ENCODE assay signal across 17 cellular contexts in the genomic region with DNA sequence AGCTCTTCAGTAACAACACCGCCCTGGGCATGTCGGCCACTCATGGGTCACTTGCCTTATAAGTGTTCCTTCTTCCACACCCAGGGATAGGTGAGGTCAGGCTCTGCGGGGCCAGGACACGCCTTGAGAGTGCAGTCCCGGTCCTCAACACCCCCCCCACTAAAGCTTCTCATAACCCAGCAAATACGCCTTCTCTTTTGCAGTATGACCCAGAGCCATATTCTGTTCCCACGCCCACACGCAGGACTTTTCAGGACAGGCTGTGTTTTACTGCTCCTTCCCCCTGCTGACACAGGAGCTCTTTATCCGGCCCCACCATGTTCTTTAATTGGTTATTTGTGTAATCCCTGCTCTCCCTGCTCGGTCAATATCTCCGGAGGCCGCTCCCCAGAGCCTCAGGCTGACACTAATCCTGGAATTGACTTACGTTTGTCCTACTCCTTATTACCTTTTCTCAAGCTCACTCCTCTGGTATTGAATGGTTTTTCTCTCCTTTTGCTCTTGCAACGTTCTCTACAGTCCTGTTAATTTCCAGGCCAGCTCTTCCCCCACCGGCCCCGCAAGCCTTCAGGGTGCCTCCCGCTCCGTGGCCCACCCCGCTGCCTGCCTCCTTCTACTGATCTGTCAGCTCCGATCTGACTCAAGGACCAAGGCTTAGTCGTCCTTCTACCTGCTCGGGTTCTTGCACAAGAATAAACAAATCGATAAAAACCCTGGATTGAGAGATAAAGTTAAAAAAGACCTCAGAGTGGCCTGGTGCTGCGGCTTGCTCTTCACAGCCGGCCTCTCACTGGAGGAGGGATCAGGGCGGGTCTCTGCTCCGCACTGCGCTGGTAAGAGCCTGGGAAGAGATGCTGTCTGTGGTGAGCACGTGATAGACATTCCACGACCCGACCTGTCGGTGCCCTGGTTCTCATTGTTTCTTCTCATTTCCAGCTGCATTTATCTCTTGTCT.
DNase-seq lines count a peak whose midpoint lies in the region; ATAC-seq, FAIRE-seq and TF ChIP-seq lines count a peak whose summit lies in the region.
"Had no signal": no experiment of that assay in that cellular context is flagged by ENCODE, and none has a peak within 500 bp of the region (broad histone marks: within the 10 kb centered on the region; RNA-seq: fewer than 3 reads in every experiment).

No MANE protein-coding gene starts in this region.

- H3K4me1 ChIP-seq in K562 (replicated peaks in 1 of 2; ENCODE audit: control insufficient read depth in 2 of 2, insufficient read depth in 2 of 2, low read length in 2 of 2): no peaks in the 10 kb centered on the region; a peak in 1 of 5 replicates
- H3K4me1 ChIP-seq in left lung: no peaks in the 10 kb centered on the region
- peaks cover 11% of the 10 kb centered on the region for H3K4me1 ChIP-seq in smooth muscle cell (ENCODE audit: low read depth)

- peaks cover 9% of the 10 kb centered on the region for H3F3A ChIP-seq in smooth muscle cell (ENCODE audit: low read depth)

- H3K4me2 ChIP-seq in K562 (ENCODE audit: insufficient read depth, low read length) (no peak overlapping the region), smooth muscle cell (peak overlapping the region; percentile 25)

- POLR2A ChIA-PET in activated CD8-positive, alpha-beta T cell treated with anti-CD3 and anti-CD28 coated beads, Interleukin-2, amount 10 ng/mL, durations not matched to agents 7 days and 5 days (lab: Charles Lee): no interaction called here
- POLR2A ChIA-PET in activated CD8-positive, alpha-beta T cell treated with anti-CD3 and anti-CD28 coated beads for 36 hours (lab: Charles Lee): interaction anchor here (0.7 to 1.7 kb wide), 3 partner anchors 34 to 391 kb away, joined by 3 to 4 read pairs (median 3); no protein-coding TSS in a partner anchor
- POLR2A ChIA-PET in K562 (lab: Yijun Ruan, JAX): interaction anchor here (0.6 to 1.4 kb wide), 3 partner anchors 12 to 1511 kb away, joined by 3 read pairs; no protein-coding TSS in a partner anchor

- no peaks in the 10 kb centered on the region for H3K9me3 Mint-ChIP-seq in activated CD8-positive, alpha-beta T cell treated with anti-CD3 and anti-CD28 coated beads, Interleukin-2, amount 10 ng/mL, durations not matched to agents 7 days and 5 days (ENCODE audit: insufficient read depth)
- no peaks in the 10 kb centered on the region for H3K9me3 Mint-ChIP-seq in activated CD8-positive, alpha-beta T cell treated with anti-CD3 and anti-CD28 coated beads for 36 hours
- H3K9me3 Mint-ChIP-seq: CD8-positive, alpha-beta memory T cell had no signal

- no peak overlapping the region for H3K27ac ChIP-seq in K562 (ENCODE audit: extremely low read depth, low read depth, low read length)
- H3K27ac ChIP-seq in left lung: no peak overlapping the region
- no peak overlapping the region for H3K27ac ChIP-seq in smooth muscle cell (ENCODE audit: low read depth)
- H3K27ac ChIP-seq: SK-N-MC had no signal

- WGBS in K562 (ENCODE audit: insufficient coverage, low coverage, missing lambda C conversion rate): 8% methylated on average over 32 of the region's 32 CpGs
- WGBS in smooth muscle cell (ENCODE audit: low lambda C conversion rate): 53% methylated on average over 32 of the region's 32 CpGs

- no peak for ATAC-seq in activated CD8-positive, alpha-beta T cell treated with anti-CD3 and anti-CD28 coated beads, Interleukin-2, amount 10 ng/mL, durations not matched to agents 7 days and 5 days
- no peak for ATAC-seq in activated CD8-positive, alpha-beta T cell treated with anti-CD3 and anti-CD28 coated beads for 36 hours
- ATAC-seq in K562 (peak; percentile 47), left lung (peak; percentile 29)

- peak overlapping the region; percentile 7 for H3K27ac Mint-ChIP-seq in activated CD8-positive, alpha-beta T cell treated with anti-CD3 and anti-CD28 coated beads, Interleukin-2, amount 10 ng/mL, durations not matched to agents 7 days and 5 days
- no peak overlapping the region for H3K27ac Mint-ChIP-seq in activated CD8-positive, alpha-beta T cell treated with anti-CD3 and anti-CD28 coated beads for 36 hours

- TF ChIP-seq POLR2A in K562 (conservative IDR thresholded peaks at IDR 0.05): no peak
- no peak for TF ChIP-seq POLR2A in GM12891 (IDR thresholded peaks at IDR 0.05; ENCODE audit: low read depth, low read length)

- no peaks in the 10 kb centered on the region for H3K79me2 ChIP-seq in K562 (ENCODE audit: control insufficient read depth, insufficient read depth, low read length)
- no peaks in the 10 kb centered on the region for H3K79me2 ChIP-seq in smooth muscle cell (ENCODE audit: low read depth)

- no peaks in the 10 kb centered on the region for H3K36me3 Mint-ChIP-seq in activated CD8-positive, alpha-beta T cell treated with anti-CD3 and anti-CD28 coated beads, Interleukin-2, amount 10 ng/mL, durations not matched to agents 7 days and 5 days (ENCODE audit: low read depth)
- H3K36me3 Mint-ChIP-seq in activated CD8-positive, alpha-beta T cell treated with anti-CD3 and anti-CD28 coated beads for 36 hours (ENCODE audit: low read depth): no peaks in the 10 kb centered on the region

- H3K4me1 Mint-ChIP-seq in activated CD8-positive, alpha-beta T cell treated with anti-CD3 and anti-CD28 coated beads, Interleukin-2, amount 10 ng/mL, durations not matched to agents 7 days and 5 days (ENCODE audit: low read depth): peaks cover 5% of the 10 kb centered on the region
- no peaks in the 10 kb centered on the region for H3K4me1 Mint-ChIP-seq in activated CD8-positive, alpha-beta T cell treated with anti-CD3 and anti-CD28 coated beads for 36 hours (ENCODE audit: low read depth)

- BruUV-seq in K562 (replicated peaks; lab: Mats Ljungman, UMichigan): no TSS peak

- H3K27me3 Mint-ChIP-seq in activated CD8-positive, alpha-beta T cell treated with anti-CD3 and anti-CD28 coated beads, Interleukin-2, amount 10 ng/mL, durations not matched to agents 7 days and 5 days (ENCODE audit: low read depth): no peaks in the 10 kb centered on the region
- no peaks in the 10 kb centered on the region for H3K27me3 Mint-ChIP-seq in activated CD8-positive, alpha-beta T cell treated with anti-CD3 and anti-CD28 coated beads for 36 hours

- in situ Hi-C loops in K562 (cut with MboI): no loop called here

- H3K4me3 ChIP-seq in K562 (no peak overlapping the region), left lung (no peak overlapping the region), smooth muscle cell (no peak overlapping the region)
- H3K4me3 ChIP-seq: SK-N-MC had no signal

- H4K20me1 ChIP-seq in K562 (replicated peaks; ENCODE audit: control insufficient read depth, insufficient read depth, low read length) (peaks cover 18% of the 10 kb centered on the region), smooth muscle cell (ENCODE audit: low read depth) (peaks cover 12% of the 10 kb centered on the region)

- no peak for TF ChIP-seq CTCF in activated CD8-positive, alpha-beta T cell treated with anti-CD3 and anti-CD28 coated beads for 36 hours (IDR thresholded peaks at IDR 0.05)
- TF ChIP-seq CTCF in K562 (IDR thresholded peaks at IDR 0.05 in 2 of 3, conservative IDR thresholded peaks at IDR 0.05 in 1 of 3; ENCODE audit: insufficient read depth in 2 of 3, low read depth in 1 of 3, low read length in 3 of 3) (no peak), left lung (IDR thresholded peaks at IDR 0.05) (no peak), smooth muscle cell (IDR thresholded peaks at IDR 0.05; ENCODE audit: borderline replicate concordance, insufficient read depth, poor library complexity, severe bottlenecking) (no peak)

- H3K9me3 ChIP-seq in K562 (replicated peaks; ENCODE audit: control insufficient read depth, insufficient read depth, low read depth, low read length) (no peaks in the 10 kb centered on the region), left lung (no peaks in the 10 kb centered on the region), smooth muscle cell (replicated peaks; ENCODE audit: low read depth) (no peaks in the 10 kb centered on the region)

- no peak for TF ChIP-seq EP300 in K562 (IDR thresholded peaks at IDR 0.05; ENCODE audit: low read length)

- no peak for DNase-seq in activated CD8-positive, alpha-beta T cell treated with anti-CD3 and anti-CD28 coated beads, Interleukin-2, amount 10 ng/mL, durations not matched to agents 7 days and 5 days
- no peak for DNase-seq in activated CD8-positive, alpha-beta T cell treated with anti-CD3 and anti-CD28 coated beads for 36 hours
- DNase-seq in K562 (ENCODE audit: extremely low read depth in 1 of 4, low spot score in 3 of 4): no peak
- DNase-seq in left lung: peak in 1 of 2 donors; percentile 31
- DNase-seq in smooth muscle cell (lab: John Stamatoyannopoulos, UW; ENCODE audit: unreplicated experiment): no peak
- no peak for DNase-seq in activated CD4-positive, alpha-beta T cell treated with anti-CD3 and anti-CD28 coated beads, Interleukin-2, amount 50 U/mL, for 48 hours
- no peak for DNase-seq in SIG-M5 treated with dmso at 0.1 percent for 504 hours (lab: John Stamatoyannopoulos, UW; ENCODE audit: unreplicated experiment)
- no peak for DNase-seq in GM12891 (ENCODE audit: insufficient read length, low spot score)
- DNase-seq: 8988T; activated CD4-positive, CD25-positive, alpha-beta regulatory T cell; amygdala; dermis blood vessel endothelial cell; KG1; NK-92 treated with Interleukin-12 subunit alpha and Interleukin-12 subunit beta, amount 100 ng/mL, for 24 hours; trophoblast cell had no signal

- TF ChIP-seq RAD21 in K562 (CRISPR knock-in tag; conservative IDR thresholded peaks at IDR 0.05 in 1 of 2, IDR thresholded peaks at IDR 0.05 in 1 of 2): no peak

- intact Hi-C loops in activated CD8-positive, alpha-beta T cell treated with anti-CD3 and anti-CD28 coated beads for 36 hours (cut with micrococcal nuclease): no loop called here
- intact Hi-C loops in K562 (cut with micrococcal nuclease) (no loop called here), left lung (cut with DNase I) (no loop called here)

- no peak overlapping the region for H2AFZ ChIP-seq in K562 (ENCODE audit: low read depth, low read length)
- no peak overlapping the region for H2AFZ ChIP-seq in smooth muscle cell (ENCODE audit: low read depth)

- no peaks in the 10 kb centered on the region for H3K9me1 ChIP-seq in K562 (ENCODE audit: control insufficient read depth, insufficient read depth, low read length)

- FAIRE-seq in K562 (lab: Jason Lieb, UNC) (no peak), GM12891 (lab: Jason Lieb, UNC) (no peak)

- peaks cover 60 to 87% of the 10 kb centered on the region in 2 experiments for H3K27me3 ChIP-seq in K562 (ENCODE audit: control insufficient read depth in 2 of 2, insufficient read depth in 2 of 2, low read length in 2 of 2)
- no peaks in the 10 kb centered on the region for H3K27me3 ChIP-seq in left lung
- no peaks in the 10 kb centered on the region for H3K27me3 ChIP-seq in smooth muscle cell (ENCODE audit: low read depth)

- no peak overlapping the region for H3K4me3 Mint-ChIP-seq in activated CD8-positive, alpha-beta T cell treated with anti-CD3 and anti-CD28 coated beads, Interleukin-2, amount 10 ng/mL, durations not matched to agents 7 days and 5 days
- H3K4me3 Mint-ChIP-seq in activated CD8-positive, alpha-beta T cell treated with anti-CD3 and anti-CD28 coated beads for 36 hours: no peak overlapping the region

- peak overlapping the region in 1 of 2 experiments; percentile 55; a peak in 2 of 4 replicates for H3K9ac ChIP-seq in K562 (ENCODE audit: insufficient read depth in 1 of 2, low read depth in 2 of 2, low read length in 2 of 2)
- no peak overlapping the region for H3K9ac ChIP-seq in smooth muscle cell (ENCODE audit: low read depth)

- CTCF ChIA-PET in activated CD8-positive, alpha-beta T cell treated with anti-CD3 and anti-CD28 coated beads, Interleukin-2, amount 10 ng/mL, durations not matched to agents 7 days and 5 days (lab: Charles Lee): no interaction called here
- CTCF ChIA-PET in activated CD8-positive, alpha-beta T cell treated with anti-CD3 and anti-CD28 coated beads for 36 hours (lab: Charles Lee): no interaction called here
- CTCF ChIA-PET in K562 (lab: Yijun Ruan, JAX; ENCODE audit: low intra/inter-chr PET ratio): no interaction called here

- no peaks in the 10 kb centered on the region for H3K36me3 ChIP-seq in K562 (ENCODE audit: control insufficient read depth, insufficient read depth, low read length)
- H3K36me3 ChIP-seq in left lung: peaks cover 0 to 24% of the 10 kb centered on the region in 2 donors
- H3K36me3 ChIP-seq in smooth muscle cell (ENCODE audit: low read depth): no peaks in the 10 kb centered on the region

Comparison
In these comparisons a context has a peak if more than half of its experiments do, and no peak if none do; other contexts are left out.
1. ATAC-seq: peak in K562 (single experiment) and left lung (single experiment); none in activated CD8-positive, alpha-beta T cell treated with anti-CD3 and anti-CD28 coated beads, Interleukin-2, amount 10 ng/mL, durations not matched to agents 7 days and 5 days (single experiment) and activated CD8-positive, alpha-beta T cell treated with anti-CD3 and anti-CD28 coated beads for 36 hours (single experiment).